In genomic region chr14:60838601-60839000, GRCh38 we compare ENCODE assay signal across 25 cellular contexts.
DNase-seq lines count a peak whose midpoint lies in the region; ATAC-seq, FAIRE-seq and TF ChIP-seq lines count a peak whose summit lies in the region.
"Had no signal": no experiment of that assay in that cellular context is flagged by ENCODE, and none has a peak within 500 bp of the region (broad histone marks: within the 10 kb centered on the region; RNA-seq: fewer than 3 reads in every experiment).

No MANE protein-coding gene starts in this region.

- no peak overlapping the region for H3K4me3 ChIP-seq in H7 (ENCODE audit: insufficient read depth, low read depth, low read length)
- no peak overlapping the region for H3K4me3 ChIP-seq in kidney (ENCODE audit: low read length in 2 of 2)
- no peak overlapping the region for H3K4me3 ChIP-seq in psoas muscle
- no peak overlapping the region for H3K4me3 ChIP-seq in lower lobe of right lung
- H3K4me3 ChIP-seq: BLaER1, GM12878, GM23338 had no signal

- no peaks in the 10 kb centered on the region for H3K27me3 Mint-ChIP-seq in chondrocyte (ENCODE audit: low read depth)
- no peaks in the 10 kb centered on the region for H3K27me3 Mint-ChIP-seq in activated naive CD4-positive, alpha-beta T cell treated with anti-CD3 and anti-CD28 coated beads, Interleukin-2, amount 10 ng/mL, durations not matched to agents 7 days and 5 days
- H3K27me3 Mint-ChIP-seq: B cell; CD4-positive, alpha-beta T cell; CD8-positive, alpha-beta memory T cell had no signal

- DNase-seq in H7 = peak; percentile 1
- peak; percentile 72 for DNase-seq in chondrocyte (ENCODE audit: low spot score)
- peak; percentile 39 for DNase-seq in kidney
- DNase-seq in psoas muscle = no peak
- no peak for DNase-seq in stimulated activated CD4-positive, alpha-beta T cell treated with anti-CD3 and anti-CD28 coated beads, Interleukin-12 subunit alpha, Interleukin-12 subunit beta, amount 100 ng/mL, for 4 hours
- no peak for DNase-seq in lower lobe of right lung
- no peak for DNase-seq in activated naive CD4-positive, alpha-beta T cell treated with anti-CD3 and anti-CD28 coated beads, Interleukin-2, amount 10 ng/mL, durations not matched to agents 7 days and 5 days
- DNase-seq in stimulated activated CD4-positive, alpha-beta T cell treated with anti-CD3 and anti-CD28 coated beads, Interleukin-4, amount 100 ng/mL, for 4 hours = no peak
- DNase-seq: CD4-positive, alpha-beta T cell; CD8-positive, alpha-beta memory T cell; DMS 273 treated with DMSO at 0.1 percent for 48 hours; DMS79; EL; GDM1; H9 had no signal

- ATAC-seq in psoas muscle = peak in 3 of 4 donors; percentile 2 to 19 (median 15)
- no peak for ATAC-seq in lower lobe of right lung
- ATAC-seq: GM12878, GM23338, HCT116 had no signal

- H3K4me3 Mint-ChIP-seq in chondrocyte (ENCODE audit: unreplicated experiment) = no peak overlapping the region
- no peak overlapping the region for H3K4me3 Mint-ChIP-seq in activated naive CD4-positive, alpha-beta T cell treated with anti-CD3 and anti-CD28 coated beads, Interleukin-2, amount 10 ng/mL, durations not matched to agents 7 days and 5 days
- H3K4me3 Mint-ChIP-seq: B cell; CD4-positive, alpha-beta T cell; CD8-positive, alpha-beta memory T cell; GM23338; H9 had no signal

- H3K36me3 ChIP-seq in H7 (replicated peaks; ENCODE audit: control insufficient read depth, insufficient read depth, low read length) (peaks cover 3% of the 10 kb centered on the region), kidney (ENCODE audit: control insufficient read depth in 1 of 2, insufficient read depth in 2 of 2, low read length in 2 of 2) (peaks cover 0 to 11% of the 10 kb centered on the region in 2 donors), psoas muscle (ENCODE audit: insufficient read depth in 1 of 2, low read depth in 1 of 2) (peaks cover 0 to 20% of the 10 kb centered on the region in 2 donors), lower lobe of right lung (peaks cover 23% of the 10 kb centered on the region)

- H3K4me1 ChIP-seq in kidney (ENCODE audit: control insufficient read depth in 1 of 2, insufficient read depth in 1 of 2, low read depth in 1 of 2, low read length in 2 of 2) = no peaks in the 10 kb centered on the region
- peaks cover 17% of the 10 kb centered on the region for H3K4me1 ChIP-seq in psoas muscle
- no peaks in the 10 kb centered on the region for H3K4me1 ChIP-seq in lower lobe of right lung
- H3K4me1 ChIP-seq: BLaER1 had no signal

- H3K4me1 Mint-ChIP-seq in chondrocyte (ENCODE audit: low read depth) = no peaks in the 10 kb centered on the region
- H3K4me1 Mint-ChIP-seq in activated naive CD4-positive, alpha-beta T cell treated with anti-CD3 and anti-CD28 coated beads, Interleukin-2, amount 10 ng/mL, durations not matched to agents 7 days and 5 days = no peaks in the 10 kb centered on the region
- H3K4me1 Mint-ChIP-seq: B cell, GM23338, H9 had no signal

- no peak overlapping the region for H3K27ac Mint-ChIP-seq in chondrocyte (ENCODE audit: unreplicated experiment)
- H3K27ac Mint-ChIP-seq in activated naive CD4-positive, alpha-beta T cell treated with anti-CD3 and anti-CD28 coated beads, Interleukin-2, amount 10 ng/mL, durations not matched to agents 7 days and 5 days = no peak overlapping the region
- H3K27ac Mint-ChIP-seq: B cell; CD4-positive, alpha-beta T cell; CD8-positive, alpha-beta memory T cell; GM23338 had no signal

- intact Hi-C loops in kidney (cut with DNase I) (no loop called here), psoas muscle (cut with DNase I) (no loop called here), lower lobe of right lung (cut with DNase I) (no loop called here)

- H3K9me3 ChIP-seq in kidney (ENCODE audit: control insufficient read depth in 1 of 2, low read length in 2 of 2) (no peaks in the 10 kb centered on the region), psoas muscle (no peaks in the 10 kb centered on the region), lower lobe of right lung (peaks cover 6% of the 10 kb centered on the region)

- no peaks in the 10 kb centered on the region for H3K27me3 ChIP-seq in H7 (ENCODE audit: control insufficient read depth, insufficient read depth, low read length)
- no peaks in the 10 kb centered on the region for H3K27me3 ChIP-seq in psoas muscle (ENCODE audit: insufficient read depth in 3 of 3, low read length in 2 of 3)
- H3K27me3 ChIP-seq in lower lobe of right lung (ENCODE audit: low read depth) = no peaks in the 10 kb centered on the region
- H3K27me3 ChIP-seq: BLaER1 had no signal

- H3K36me3 Mint-ChIP-seq in chondrocyte (ENCODE audit: low read depth) = peaks cover 18% of the 10 kb centered on the region
- peaks cover 14% of the 10 kb centered on the region for H3K36me3 Mint-ChIP-seq in activated naive CD4-positive, alpha-beta T cell treated with anti-CD3 and anti-CD28 coated beads, Interleukin-2, amount 10 ng/mL, durations not matched to agents 7 days and 5 days

- FAIRE-seq in kidney (lab: Jason Lieb, UNC) = no peak
- FAIRE-seq: A204.1, D721Med, GM12878, GM18507 had no signal

- H3K27ac ChIP-seq in kidney (ENCODE audit: low read depth in 2 of 2, low read length in 2 of 2) = no peak overlapping the region
- H3K27ac ChIP-seq in psoas muscle = peak overlapping the region; percentile 50
- H3K27ac ChIP-seq in lower lobe of right lung = no peak overlapping the region
- H3K27ac ChIP-seq: 22Rv1, BLaER1, C4-2B had no signal

- no peak overlapping the region for H3K9ac ChIP-seq in kidney (ENCODE audit: low read length in 2 of 2)
- H3K9ac ChIP-seq: BLaER1 had no signal

- H3K9me3 Mint-ChIP-seq in chondrocyte (ENCODE audit: low read depth) = peaks cover 7% of the 10 kb centered on the region
- H3K9me3 Mint-ChIP-seq in activated naive CD4-positive, alpha-beta T cell treated with anti-CD3 and anti-CD28 coated beads, Interleukin-2, amount 10 ng/mL, durations not matched to agents 7 days and 5 days = peaks cover 14% of the 10 kb centered on the region
- H3K9me3 Mint-ChIP-seq: GM23338, H9 had no signal

- WGBS in psoas muscle, 3 donors = 71 to 88% (median 85%) methylated on average over 5 of the region's 5 CpGs

- CTCF ChIA-PET in activated naive CD4-positive, alpha-beta T cell treated with anti-CD3 and anti-CD28 coated beads, Interleukin-2, amount 10 ng/mL, durations not matched to agents 7 days and 5 days (lab: Charles Lee) = no interaction called here

- TF ChIP-seq CTCF in chondrocyte (IDR thresholded peaks at IDR 0.05) (no peak), kidney (IDR thresholded peaks at IDR 0.05; ENCODE audit: borderline replicate concordance, extremely low read depth, insufficient read depth) (no peak), psoas muscle (IDR thresholded peaks at IDR 0.05) (no peak), lower lobe of right lung (IDR thresholded peaks at IDR 0.05) (no peak)

Comparison
In these comparisons a context has a peak if more than half of its experiments do, and no peak if none do; other contexts are left out.
1. DNase-seq: peak in H7 (single experiment), chondrocyte (single experiment) and kidney (single experiment); none in psoas muscle (0 of 2), stimulated activated CD4-positive, alpha-beta T cell treated with anti-CD3 and anti-CD28 coated beads, Interleukin-12 subunit alpha, Interleukin-12 subunit beta, amount 100 ng/mL, for 4 hours (single experiment), lower lobe of right lung (single experiment), activated naive CD4-positive, alpha-beta T cell treated with anti-CD3 and anti-CD28 coated beads, Interleukin-2, amount 10 ng/mL, durations not matched to agents 7 days and 5 days (single experiment) and stimulated activated CD4-positive, alpha-beta T cell treated with anti-CD3 and anti-CD28 coated beads, Interleukin-4, amount 100 ng/mL, for 4 hours (0 of 2).
2. ATAC-seq: peak in psoas muscle (3 of 4); none in lower lobe of right lung (0 of 2).